In the genomic region with DNA sequence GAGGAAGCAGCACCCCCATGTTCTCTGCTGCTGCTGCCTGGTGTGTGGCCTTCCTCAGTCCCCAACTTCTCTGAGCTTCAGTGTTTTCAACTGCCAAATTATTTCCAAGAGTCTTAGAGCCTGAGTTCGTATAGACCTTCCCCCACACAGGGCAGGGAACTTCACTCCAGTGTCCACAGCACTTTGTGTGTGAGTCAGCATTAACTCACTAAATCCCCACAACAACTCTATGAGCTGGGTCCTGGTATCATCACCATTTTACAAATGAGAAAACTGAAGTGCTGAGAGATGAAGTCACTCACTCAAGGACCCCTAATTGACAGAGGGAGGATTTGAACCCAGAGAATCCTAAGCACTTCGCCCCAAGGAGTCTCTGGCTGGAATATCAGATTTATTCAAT, we compare ENCODE assay signal across 19 cellular contexts. TPM values are rescaled to one million over a fixed set of nuclear protein-coding genes. Genes with fewer than 3 reads are reported as not detected.
A peak's percentile ranks its signal among the peaks of the same experiment; 100 is the strongest.
DNase-seq lines count a peak whose midpoint lies in the region; ATAC-seq and TF ChIP-seq lines count a peak whose summit lies in the region.
"Had no signal": no experiment of that assay in that cellular context is flagged by ENCODE, and none has a peak within 500 bp of the region (broad histone marks: within the 10 kb centered on the region; RNA-seq: fewer than 3 reads in every experiment).

No MANE protein-coding gene starts in this region.

- H3K27me3 Mint-ChIP-seq in osteocyte (ENCODE audit: unreplicated experiment), result peaks cover 18% of the 10 kb centered on the region
- H3K27me3 Mint-ChIP-seq in chondrocyte (ENCODE audit: low read depth), result peaks cover 68% of the 10 kb centered on the region
- peaks cover 27% of the 10 kb centered on the region for H3K27me3 Mint-ChIP-seq in type B pancreatic cell
- H3K27me3 Mint-ChIP-seq: activated B cell treated with CpG ODN at 0.5 μM for 24 hours had no signal

- H3K4me1 Mint-ChIP-seq in osteocyte (ENCODE audit: unreplicated experiment), result no peaks in the 10 kb centered on the region
- H3K4me1 Mint-ChIP-seq in chondrocyte (ENCODE audit: low read depth), result no peaks in the 10 kb centered on the region
- no peaks in the 10 kb centered on the region for H3K4me1 Mint-ChIP-seq in type B pancreatic cell (ENCODE audit: unreplicated experiment)
- H3K4me1 Mint-ChIP-seq: activated B cell treated with CpG ODN at 0.5 μM for 24 hours; activated T-helper 17 cell treated with anti-CD3 and anti-CD28 coated beads, Interleukin-2, amount 50 U/mL, for 72 hours had no signal

- H3K4me3 ChIP-seq in MG63 (no peak overlapping the region), cardiac fibroblast (replicated peaks in 1 of 2; ENCODE audit: low read depth in 2 of 2, low read length in 2 of 2) (no peak overlapping the region)
- H3K4me3 ChIP-seq: adrenal gland; BLaER1 treated with 17β-estradiol and CSF1 and Interleukin-3, amounts not matched to agents 10 nM and 100 nM had no signal

- H3K4me3 Mint-ChIP-seq in osteocyte (ENCODE audit: unreplicated experiment), result no peak overlapping the region
- no peak overlapping the region for H3K4me3 Mint-ChIP-seq in chondrocyte (ENCODE audit: unreplicated experiment)
- H3K4me3 Mint-ChIP-seq in type B pancreatic cell, result no peak overlapping the region
- H3K4me3 Mint-ChIP-seq: activated B cell treated with CpG ODN at 0.5 μM for 24 hours; activated T-helper 17 cell treated with anti-CD3 and anti-CD28 coated beads, Interleukin-2, amount 50 U/mL, for 72 hours had no signal

- H3K9me3 Mint-ChIP-seq in osteocyte (ENCODE audit: unreplicated experiment) (no peaks in the 10 kb centered on the region), chondrocyte (ENCODE audit: low read depth) (no peaks in the 10 kb centered on the region), type B pancreatic cell (no peaks in the 10 kb centered on the region)
- H3K9me3 Mint-ChIP-seq: activated B cell treated with CpG ODN at 0.5 μM for 24 hours; activated T-helper 17 cell treated with anti-CD3 and anti-CD28 coated beads, Interleukin-2, amount 50 U/mL, for 72 hours had no signal

- no peaks in the 10 kb centered on the region for H3K9me3 ChIP-seq in MG63
- H3K9me3 ChIP-seq: adrenal gland; BLaER1 treated with 17β-estradiol and CSF1 and Interleukin-3, amounts not matched to agents 10 nM and 100 nM had no signal

- H3K36me3 ChIP-seq in MG63, result no peaks in the 10 kb centered on the region
- H3K36me3 ChIP-seq: adrenal gland; BLaER1 treated with 17β-estradiol and CSF1 and Interleukin-3, amounts not matched to agents 10 nM and 100 nM had no signal

- peak; percentile 3 for DNase-seq in GM04503 (ENCODE audit: low read depth)
- peak; percentile 55 for DNase-seq in MG63
- peak; percentile 1 to 7 for DNase-seq in cardiac fibroblast (ENCODE audit: low read depth in 2 of 2)
- peak; percentile 30 for DNase-seq in osteocyte (ENCODE audit: extremely low spot score, unreplicated experiment)
- DNase-seq in chondrocyte (ENCODE audit: low spot score), result no peak
- DNase-seq in type B pancreatic cell (ENCODE audit: extremely low spot score, unreplicated experiment), result no peak
- DNase-seq: activated B cell treated with CpG ODN at 0.5 μM for 24 hours; NCI-H2029 treated with DMSO at 0.1 percent for 48 hours; NCI-H446 treated with DMSO at 0.1 percent for 48 hours; Right ventricle myocardium superior; small intestine; stimulated activated CD4-positive, alpha-beta T cell treated with anti-CD3 and anti-CD28 coated beads, Interleukin-4, amount 100 ng/mL, for 4 hours; stimulated activated CD8-positive, alpha-beta memory T cell treated with anti-CD3 and anti-CD28 coated beads, Interleukin-4, amount 100 ng/mL, for 48 hours had no signal

- no peak for ATAC-seq in GM21619 (IDR thresholded peaks at IDR 0.05; ENCODE audit: unreplicated experiment)
- ATAC-seq: activated T-helper 17 cell treated with anti-CD3 and anti-CD28 coated beads, Interleukin-2, amount 50 U/mL, for 72 hours had no signal

- TF ChIP-seq CTCF in cardiac fibroblast (IDR thresholded peaks at IDR 0.05; ENCODE audit: low read depth, low read length), result no peak
- no peak for TF ChIP-seq CTCF in osteocyte (IDR thresholded peaks at IDR 0.05)
- no peak for TF ChIP-seq CTCF in chondrocyte (IDR thresholded peaks at IDR 0.05)
- TF ChIP-seq CTCF in type B pancreatic cell (conservative IDR thresholded peaks at IDR 0.05), result no peak

- H3K27ac Mint-ChIP-seq in osteocyte (ENCODE audit: unreplicated experiment) (no peak overlapping the region), chondrocyte (ENCODE audit: unreplicated experiment) (no peak overlapping the region), type B pancreatic cell (no peak overlapping the region)
- H3K27ac Mint-ChIP-seq: activated B cell treated with CpG ODN at 0.5 μM for 24 hours; activated T-helper 17 cell treated with anti-CD3 and anti-CD28 coated beads, Interleukin-2, amount 50 U/mL, for 72 hours had no signal

- no peaks in the 10 kb centered on the region for H3K27me3 ChIP-seq in MG63
- H3K27me3 ChIP-seq: adrenal gland; BLaER1 treated with 17β-estradiol and CSF1 and Interleukin-3, amounts not matched to agents 10 nM and 100 nM had no signal

- no peaks in the 10 kb centered on the region for H3K36me3 Mint-ChIP-seq in osteocyte (ENCODE audit: unreplicated experiment)
- H3K36me3 Mint-ChIP-seq in chondrocyte (ENCODE audit: low read depth), result no peaks in the 10 kb centered on the region
- no peaks in the 10 kb centered on the region for H3K36me3 Mint-ChIP-seq in type B pancreatic cell

RNA-seq across cellular contexts. Expression of a gene that starts 48.3 kb away (rescaled TPM):
- total RNA-seq in MG63 (2014; rRNA removed; shearing (Covaris generic); ENCODE audit: low replicate concordance), result not detected in 2 replicates
- total RNA-seq in osteocyte (not detected in 2 replicates), chondrocyte (not detected in 3 replicates), type B pancreatic cell (ENCODE audit: low replicate concordance) (0.24 and 2.8 TPM in 2 replicates)
- total RNA-seq: activated B cell treated with CpG ODN at 0.5 μM for 24 hours; activated T-helper 17 cell treated with anti-CD3 and anti-CD28 coated beads, Interleukin-2, amount 50 U/mL, for 72 hours; glomerular endothelial cell; T-helper 1 cell treated with Interleukin-12 subunit alpha and Interleukin-12 subunit beta and Interleukin-4 antibody, amounts not matched to agents 30 ng/mL and 1 ng/mL, for 36 hours had no signal

Comparison
In these comparisons a context has a peak if more than half of its experiments do, and no peak if none do; other contexts are left out.
1. DNase-seq: peak in GM04503 (single experiment), MG63 (single experiment), cardiac fibroblast (2 of 2) and osteocyte (single experiment); none in chondrocyte (single experiment) and type B pancreatic cell (single experiment).